25 cellular contexts compared by ENCODE assay signal in the genomic region with DNA sequence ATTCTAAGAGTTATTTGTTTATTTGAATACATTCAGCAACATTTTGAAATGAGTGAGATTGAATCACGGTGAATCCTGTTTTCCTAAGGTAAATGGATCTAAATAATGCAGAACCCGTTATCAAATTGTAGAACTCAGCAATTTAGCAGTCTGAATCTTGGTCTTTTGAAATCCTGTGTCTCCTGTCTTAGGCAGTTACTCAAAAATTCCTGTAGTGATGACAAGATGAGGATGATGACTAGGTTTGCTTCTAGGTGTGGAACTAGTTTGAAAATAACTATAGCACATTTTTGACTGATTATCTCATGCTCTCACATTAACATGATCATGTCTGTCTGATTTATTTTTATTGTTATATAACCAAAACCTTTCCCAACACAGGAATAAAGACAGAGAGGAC.
A peak's percentile ranks its signal among the peaks of the same experiment; 100 is the strongest.
DNase-seq lines count a peak whose midpoint lies in the region; ATAC-seq and TF ChIP-seq lines count a peak whose summit lies in the region.
"Had no signal": no experiment of that assay in that cellular context is flagged by ENCODE, and none has a peak within 500 bp of the region (broad histone marks: within the 10 kb centered on the region; RNA-seq: fewer than 3 reads in every experiment).

No MANE protein-coding gene starts in this region.

- intact Hi-C loops in HCT116 (cut with micrococcal nuclease) = no loop called here

- 71 to 79% methylated on average over 2 of the region's 2 CpGs for WGBS in gastroesophageal sphincter (ENCODE audit: low coverage in 1 of 2), 2 donors

- DNase-seq in AG08395 (ENCODE audit: low spot score) (peak; percentile 11), HCT116 (ENCODE audit: low read depth, low spot score) (no peak), RWPE2 (ENCODE audit: low spot score) (no peak), foreskin keratinocyte (peak; percentile 80 to 93), osteocyte (ENCODE audit: extremely low spot score, unreplicated experiment) (no peak), SIG-M5 (lab: John Stamatoyannopoulos, UW) (no peak)
- DNase-seq: activated CD4-positive, alpha-beta T cell treated with anti-CD3 and anti-CD28 coated beads, Interleukin-2, amount 10 ng/mL, durations not matched to agents 7 days and 5 days; activated CD8-positive, alpha-beta memory T cell treated with anti-CD3 and anti-CD28 coated beads, Interleukin-2, amount 10 ng/mL, durations not matched to agents 7 days and 5 days; activated naive CD4-positive, alpha-beta T cell treated with anti-CD3 and anti-CD28 coated beads, Interleukin-2, amount 10 ng/mL, durations not matched to agents 7 days and 5 days; amygdala; C1 segment of cervical spinal cord; Caco-2; dermis blood vessel endothelial cell; DMS79; H9; left lung; naive B cell; NCI-H1694 treated with DMSO at 0.1 percent for 48 hours; NCI-H526; substantia nigra had no signal

- peaks cover 8% of the 10 kb centered on the region for H3K4me1 Mint-ChIP-seq in osteocyte (ENCODE audit: unreplicated experiment)
- H3K4me1 Mint-ChIP-seq: H9, naive B cell had no signal

- no peaks in the 10 kb centered on the region for H3K9me2 ChIP-seq in HCT116 (ENCODE audit: insufficient read depth)

- no peaks in the 10 kb centered on the region for H3K9me3 Mint-ChIP-seq in osteocyte (ENCODE audit: unreplicated experiment)
- H3K9me3 Mint-ChIP-seq: activated CD4-positive, alpha-beta T cell treated with anti-CD3 and anti-CD28 coated beads, Interleukin-2, amount 10 ng/mL, durations not matched to agents 7 days and 5 days; H9; T-helper 2 cell treated with Interferon-gamma antibody and Interleukin-4, amounts not matched to agents 5 μg/mL and 100 μg/mL, for 36 hours had no signal

- no peak for TF ChIP-seq CTCF in HCT116 (IDR thresholded peaks at IDR 0.05 in 2 of 3, conservative IDR thresholded peaks at IDR 0.05 in 1 of 3; ENCODE audit: borderline replicate concordance in 1 of 3, insufficient read depth in 1 of 3, low read depth in 2 of 3, low read length in 2 of 3)
- no peak for TF ChIP-seq CTCF in RWPE2 (IDR thresholded peaks at IDR 0.05; ENCODE audit: poor library complexity, severe bottlenecking)
- TF ChIP-seq CTCF in foreskin keratinocyte (conservative IDR thresholded peaks at IDR 0.05) = no peak
- no peak for TF ChIP-seq CTCF in osteocyte (IDR thresholded peaks at IDR 0.05)
- TF ChIP-seq CTCF in gastroesophageal sphincter (IDR thresholded peaks at IDR 0.05) = no peak

- H3K36me3 ChIP-seq in HCT116 (ENCODE audit: control insufficient read depth in 1 of 2, insufficient read depth in 2 of 2, low read length in 2 of 2) (no peaks in the 10 kb centered on the region), RWPE2 (ENCODE audit: low read depth) (no peaks in the 10 kb centered on the region), gastroesophageal sphincter (no peaks in the 10 kb centered on the region)
- H3K36me3 ChIP-seq: left lung had no signal

- H3K27ac ChIP-seq in HCT116 (ENCODE audit: low read depth, low read length) (no peak overlapping the region), RWPE2 (ENCODE audit: poor library complexity, severe bottlenecking) (peak overlapping the region; percentile 40), foreskin keratinocyte (peak overlapping the region; percentile 92), gastroesophageal sphincter (no peak overlapping the region)
- H3K27ac ChIP-seq: left lung, SK-N-MC, VCaP had no signal

- H3K27me3 ChIP-seq in HCT116 (ENCODE audit: insufficient read depth, low read length) (no peaks in the 10 kb centered on the region), RWPE2 (ENCODE audit: insufficient read depth, poor library complexity, severe bottlenecking) (no peaks in the 10 kb centered on the region), foreskin keratinocyte (no peaks in the 10 kb centered on the region), gastroesophageal sphincter (no peaks in the 10 kb centered on the region)
- H3K27me3 ChIP-seq: left lung had no signal

- no peaks in the 10 kb centered on the region for H3K27me3 Mint-ChIP-seq in osteocyte (ENCODE audit: unreplicated experiment)
- H3K27me3 Mint-ChIP-seq: activated CD8-positive, alpha-beta memory T cell treated with anti-CD3 and anti-CD28 coated beads, Interleukin-2, amount 10 ng/mL, durations not matched to agents 7 days and 5 days; activated naive CD4-positive, alpha-beta T cell treated with anti-CD3 and anti-CD28 coated beads, Interleukin-2, amount 10 ng/mL, durations not matched to agents 7 days and 5 days had no signal

- no peaks in the 10 kb centered on the region for H3K4me1 ChIP-seq in HCT116 (ENCODE audit: control insufficient read depth in 1 of 2, insufficient read depth in 2 of 2, low read length in 2 of 2)
- peaks cover 13% of the 10 kb centered on the region for H3K4me1 ChIP-seq in RWPE2 (ENCODE audit: insufficient read depth, poor library complexity, severe bottlenecking)
- peaks cover 42% of the 10 kb centered on the region for H3K4me1 ChIP-seq in foreskin keratinocyte
- no peaks in the 10 kb centered on the region for H3K4me1 ChIP-seq in gastroesophageal sphincter
- H3K4me1 ChIP-seq: Caco-2, left lung had no signal

- no peak for TF ChIP-seq POLR2A in HCT116 (IDR thresholded peaks at IDR 0.05; ENCODE audit: borderline replicate concordance, extremely low read depth, insufficient read depth, insufficient read length)
- no peak for TF ChIP-seq POLR2A in gastroesophageal sphincter (IDR thresholded peaks at IDR 0.05)

- no TSS peak for BruUV-seq in HCT116 (replicated peaks; lab: Mats Ljungman, UMichigan)

- peak overlapping the region; percentile 61 for H2AFZ ChIP-seq in HCT116 (ENCODE audit: low read depth, low read length, poor library complexity, severe bottlenecking)

- TF ChIP-seq RAD21 in HCT116 (IDR thresholded peaks at IDR 0.05; ENCODE audit: low read depth) = no peak

- H3K79me2 ChIP-seq in HCT116 (ENCODE audit: insufficient read depth, low read length) = no peaks in the 10 kb centered on the region

- no peak overlapping the region for H3K4me3 Mint-ChIP-seq in osteocyte (ENCODE audit: unreplicated experiment)
- H3K4me3 Mint-ChIP-seq: activated CD4-positive, alpha-beta T cell treated with anti-CD3 and anti-CD28 coated beads, Interleukin-2, amount 10 ng/mL, durations not matched to agents 7 days and 5 days; activated CD8-positive, alpha-beta memory T cell treated with anti-CD3 and anti-CD28 coated beads, Interleukin-2, amount 10 ng/mL, durations not matched to agents 7 days and 5 days; activated naive CD4-positive, alpha-beta T cell treated with anti-CD3 and anti-CD28 coated beads, Interleukin-2, amount 10 ng/mL, durations not matched to agents 7 days and 5 days; H9; naive B cell; T-helper 2 cell treated with Interferon-gamma antibody and Interleukin-4, amounts not matched to agents 5 μg/mL and 100 μg/mL, for 36 hours had no signal

- no peak overlapping the region for H3K4me2 ChIP-seq in HCT116 (ENCODE audit: low read length)

- no peak overlapping the region for H3K4me3 ChIP-seq in HCT116 (replicated peaks in 1 of 2; ENCODE audit: low read depth in 1 of 2, low read length in 2 of 2)
- H3K4me3 ChIP-seq in RWPE2 (ENCODE audit: severe bottlenecking) = no peak overlapping the region
- no peak overlapping the region for H3K4me3 ChIP-seq in gastroesophageal sphincter
- H3K4me3 ChIP-seq: left lung, SK-N-MC had no signal

- H3K36me3 Mint-ChIP-seq in osteocyte (ENCODE audit: unreplicated experiment) = no peaks in the 10 kb centered on the region
- H3K36me3 Mint-ChIP-seq: activated CD8-positive, alpha-beta memory T cell treated with anti-CD3 and anti-CD28 coated beads, Interleukin-2, amount 10 ng/mL, durations not matched to agents 7 days and 5 days; activated naive CD4-positive, alpha-beta T cell treated with anti-CD3 and anti-CD28 coated beads, Interleukin-2, amount 10 ng/mL, durations not matched to agents 7 days and 5 days; naive B cell had no signal

- ATAC-seq in HCT116 (no peak), RWPE2 (ENCODE audit: low read depth) (peak; percentile 88), foreskin keratinocyte (peak; percentile 82), GM18511 (IDR thresholded peaks at IDR 0.05; ENCODE audit: unreplicated experiment) (no peak), gastroesophageal sphincter (no peak)
- ATAC-seq: activated CD8-positive, alpha-beta memory T cell treated with anti-CD3 and anti-CD28 coated beads, Interleukin-2, amount 10 ng/mL, durations not matched to agents 7 days and 5 days; left lung had no signal

- TF ChIP-seq EP300 in gastroesophageal sphincter (IDR thresholded peaks at IDR 0.05) = no peak

- H4K20me1 ChIP-seq in HCT116 (ENCODE audit: insufficient read depth) = no peaks in the 10 kb centered on the region

- H3K9me3 ChIP-seq in HCT116 (ENCODE audit: control insufficient read depth in 1 of 2, insufficient read depth in 1 of 2, low read depth in 1 of 2, low read length in 2 of 2) (no peaks in the 10 kb centered on the region), RWPE2 (ENCODE audit: severe bottlenecking) (no peaks in the 10 kb centered on the region), gastroesophageal sphincter (no peaks in the 10 kb centered on the region)
- H3K9me3 ChIP-seq: Caco-2, left lung had no signal

- RAD21 ChIA-PET in HCT116 (lab: Charles Lee; ENCODE audit: low non-redundant PET in 1 of 2, low total read pairs in 2 of 2, uncharacterized antibody in 2 of 2, unreplicated experiment in 2 of 2) = no interaction called here

- POLR2A ChIA-PET in HCT116 (lab: Charles Lee) = no interaction called here

- H3K9ac ChIP-seq in HCT116 (ENCODE audit: low read length) = no peak overlapping the region

- CTCF ChIA-PET in HCT116 (lab: Charles Lee) = no interaction called here

- no peak overlapping the region for H3K27ac Mint-ChIP-seq in osteocyte (ENCODE audit: unreplicated experiment)
- H3K27ac Mint-ChIP-seq: activated CD4-positive, alpha-beta T cell treated with anti-CD3 and anti-CD28 coated beads, Interleukin-2, amount 10 ng/mL, durations not matched to agents 7 days and 5 days; activated CD8-positive, alpha-beta memory T cell treated with anti-CD3 and anti-CD28 coated beads, Interleukin-2, amount 10 ng/mL, durations not matched to agents 7 days and 5 days; activated naive CD4-positive, alpha-beta T cell treated with anti-CD3 and anti-CD28 coated beads, Interleukin-2, amount 10 ng/mL, durations not matched to agents 7 days and 5 days; H9; T-helper 2 cell treated with Interferon-gamma antibody and Interleukin-4, amounts not matched to agents 5 μg/mL and 100 μg/mL, for 36 hours had no signal

Comparison
In these comparisons a context has a peak if more than half of its experiments do, and no peak if none do; other contexts are left out.
1. DNase-seq: peak in AG08395 (single experiment) and foreskin keratinocyte (2 of 2); none in HCT116 (single experiment), RWPE2 (single experiment), osteocyte (single experiment) and SIG-M5 (single experiment).
2. ATAC-seq: peak in RWPE2 (single experiment) and foreskin keratinocyte (single experiment); none in HCT116 (single experiment), GM18511 (single experiment) and gastroesophageal sphincter (single experiment).
3. H3K27ac ChIP-seq: peak in RWPE2 (single experiment) and foreskin keratinocyte (single experiment); none in HCT116 (single experiment) and gastroesophageal sphincter (0 of 4).